19 cellular contexts compared by ENCODE assay signal in the genomic region with DNA sequence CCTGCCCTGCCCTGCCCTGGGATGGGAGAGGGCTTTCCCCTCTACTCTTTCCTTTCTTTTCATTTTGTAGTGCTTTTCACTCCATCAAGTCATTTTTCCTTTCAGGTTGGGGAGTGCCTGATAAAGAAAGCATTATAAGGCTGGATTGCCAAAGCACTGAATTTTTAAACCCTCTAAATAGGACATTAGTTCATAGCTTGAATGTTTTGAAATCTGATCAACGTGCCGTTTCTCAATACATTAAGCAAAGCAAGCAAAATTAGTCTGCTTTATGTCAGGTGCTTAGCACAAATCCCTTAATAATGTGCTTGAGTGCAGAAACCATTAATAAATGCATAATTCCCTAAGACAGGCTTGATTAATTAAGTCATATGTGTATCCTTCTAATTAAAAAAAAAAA.
"Had no signal": no experiment of that assay in that cellular context is flagged by ENCODE, and none has a peak within 500 bp of the region (broad histone marks: within the 10 kb centered on the region; RNA-seq: fewer than 3 reads in every experiment).

No MANE protein-coding gene starts in this region.

- DNase-seq: activated CD4-positive, alpha-beta T cell treated with anti-CD3 and anti-CD28 coated beads for 1 hour; activated CD4-positive, alpha-beta T cell treated with anti-CD3 and anti-CD28 coated beads, Interleukin-2, amount 50 U/mL, for 1 hour; activated CD8-positive, alpha-beta T cell treated with anti-CD3 and anti-CD28 coated beads, Interleukin-2, amount 10 ng/mL, durations not matched to agents 7 days and 5 days; activated T-cell treated with anti-CD3 and anti-CD28 coated beads, Interleukin-2, amount 50 U/mL, for 1 hour; adrenal gland; cerebellar nuclear complex; cortex of kidney; endodermal cell; foreskin keratinocyte; glutamatergic neuron; immature natural killer cell; left ventricle myocardium superior; mammary epithelial cell; stimulated activated CD4-positive, alpha-beta T cell treated with anti-CD3 and anti-CD28 coated beads, Interleukin-4, amount 100 ng/mL, for 1 hour; stimulated activated naive CD4-positive, alpha-beta T cell treated with Interleukin-2 at 50 U/mL for 16 hours; T-helper 2 cell had no signal

- ATAC-seq: activated CD8-positive, alpha-beta T cell treated with anti-CD3 and anti-CD28 coated beads, Interleukin-2, amount 10 ng/mL, durations not matched to agents 7 days and 5 days; activated naive CD4-positive, alpha-beta T cell treated with anti-CD3 and anti-CD28 coated beads, Interleukin-2, amount 50 U/mL, for 72 hours; activated T-helper 17 cell treated with anti-CD3 and anti-CD28 coated beads, Interleukin-2, amount 50 U/mL, for 72 hours; foreskin keratinocyte; left ventricle myocardium superior; natural killer cell treated with Interleukin-12 subunit alpha and Interleukin-12 subunit beta and Interleukin-15 and Interleukin-18, amount 100 ng/mL, for 72 hours had no signal
